In the genomic region with DNA sequence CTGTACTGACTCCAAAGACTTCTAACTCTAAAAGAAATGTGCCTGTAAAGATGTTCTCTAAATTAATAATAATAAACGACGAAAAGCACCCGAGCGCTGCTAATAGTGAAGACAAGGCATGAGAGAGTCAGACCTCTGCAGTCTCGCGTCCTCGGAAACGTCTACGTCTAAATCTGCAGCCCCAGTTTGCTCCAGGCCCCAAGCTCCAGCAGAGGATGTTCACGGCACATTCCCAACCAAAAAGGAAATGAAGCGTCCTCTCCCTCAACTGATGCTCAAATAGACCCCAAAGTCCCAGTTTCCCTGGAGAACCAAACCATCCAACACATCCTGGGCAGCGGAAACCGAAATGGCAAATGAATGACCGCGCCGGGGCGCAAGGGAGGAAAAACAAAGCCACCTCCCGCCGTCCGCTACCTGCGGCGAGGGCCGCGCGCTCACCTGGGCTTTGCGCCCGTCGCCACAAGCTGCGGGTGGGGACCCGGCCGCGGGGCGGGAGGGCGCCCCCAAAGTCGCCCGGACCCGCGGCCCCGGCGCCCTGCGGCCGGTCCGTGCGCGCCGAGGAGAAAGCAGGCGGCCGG, we compare ENCODE assay signal across 1 cellular context.
TF ChIP-seq lines count a peak whose summit lies in the region.

No MANE protein-coding gene starts in this region.

TF ChIP-seq in SK-N-SH, 30 proteins besides CTCF, POLR2A, EP300 and RAD21 (continued from another document):
- peak; percentile 12; the same call in 1 of the 2 replicates for TF ChIP-seq SIN3A (IDR thresholded peaks at IDR 0.05; ENCODE audit: borderline replicate concordance, low read depth, low read length)
